Comparison of ENCODE assay signal across 9 cellular contexts in the genomic region with DNA sequence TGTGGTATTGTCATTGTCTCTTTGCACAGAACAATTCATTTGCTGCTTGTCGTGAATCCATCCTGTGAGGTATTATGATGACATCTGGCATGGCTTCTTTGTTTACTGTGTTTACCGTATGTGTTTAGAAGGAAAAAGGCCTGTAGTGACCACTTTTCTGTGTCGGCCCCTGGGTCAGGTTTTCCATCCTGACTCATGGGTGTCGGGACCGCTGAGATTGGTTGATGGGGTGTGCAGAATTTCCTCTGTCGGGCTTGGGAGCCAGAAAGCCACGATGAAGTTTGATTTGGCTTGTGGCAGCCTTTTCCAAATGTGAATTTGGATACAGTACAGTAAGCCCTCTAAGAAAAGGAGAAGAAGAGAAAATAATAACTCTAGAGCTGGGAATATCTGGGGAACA.
DNase-seq lines count a peak whose midpoint lies in the region; ATAC-seq, FAIRE-seq and TF ChIP-seq lines count a peak whose summit lies in the region.
"Had no signal": no experiment of that assay in that cellular context is flagged by ENCODE, and none has a peak within 500 bp of the region (broad histone marks: within the 10 kb centered on the region; RNA-seq: fewer than 3 reads in every experiment).

No MANE protein-coding gene starts in this region.

- peak overlapping the region; percentile 43 for H3K27ac ChIP-seq in HUES48 (ENCODE audit: low read depth, low read length)
- H3K27ac ChIP-seq in adrenal gland = peak overlapping the region; percentile 12 to 93 (median 80)

- H3K4me1 Mint-ChIP-seq in immature natural killer cell = peaks cover 88 to 96% of the 10 kb centered on the region in 2 donors
- H3K4me1 Mint-ChIP-seq in stimulated activated effector memory CD8-positive, alpha-beta T cell treated with anti-CD3 and anti-CD28 coated beads, Interleukin-12 subunit alpha, Interleukin-12 subunit beta, amount 100 ng/mL, for 72 hours = peaks cover 45% of the 10 kb centered on the region
- peaks cover 21 to 37% of the 10 kb centered on the region in 2 donors for H3K4me1 Mint-ChIP-seq in stimulated activated naive B cell treated with anti-CD40 and anti-IgM and Interleukin-4, amounts not matched to agents 10 μg/mL and 1 μg/mL and 100 μg/mL, for 72 hours

- DNase-seq in adrenal gland (peak in 4 of 7 donors; percentile 56 to 75 (median 65)), immature natural killer cell (no peak), D721Med (ENCODE audit: insufficient read length, low spot score) (no peak), germinal center (ENCODE audit: low spot score) (no peak)
- DNase-seq in stimulated activated effector memory CD8-positive, alpha-beta T cell treated with anti-CD3 and anti-CD28 coated beads, Interleukin-12 subunit alpha, Interleukin-12 subunit beta, amount 100 ng/mL, for 72 hours (ENCODE audit: low spot score in 2 of 2) = no peak
- no peak for DNase-seq in stimulated activated CD4-positive, alpha-beta T cell treated with anti-CD3 and anti-CD28 coated beads, Interleukin-2, amount 100 ng/mL, for 48 hours
- no peak for DNase-seq in stimulated activated naive B cell treated with anti-CD40 and anti-IgM and Interleukin-4, amounts not matched to agents 10 μg/mL and 1 μg/mL and 100 μg/mL, for 72 hours

- intact Hi-C loops in adrenal gland (cut with DNase I) = no loop called here

- H3K9me3 ChIP-seq in HUES48 (ENCODE audit: control insufficient read depth, insufficient read depth, low read length) (no peaks in the 10 kb centered on the region), adrenal gland (replicated peaks in 1 of 3) (no peaks in the 10 kb centered on the region)

- no peaks in the 10 kb centered on the region for H3K36me3 ChIP-seq in HUES48 (ENCODE audit: control insufficient read depth, insufficient read depth, low read length)
- no peaks in the 10 kb centered on the region for H3K36me3 ChIP-seq in adrenal gland (replicated peaks in 1 of 2)

- H3K36me3 Mint-ChIP-seq in immature natural killer cell = peaks cover 0 to 3% (median 0%) of the 10 kb centered on the region in 3 donors
- peaks cover 6% of the 10 kb centered on the region for H3K36me3 Mint-ChIP-seq in stimulated activated effector memory CD8-positive, alpha-beta T cell treated with anti-CD3 and anti-CD28 coated beads, Interleukin-12 subunit alpha, Interleukin-12 subunit beta, amount 100 ng/mL, for 72 hours
- peaks cover 3 to 8% of the 10 kb centered on the region in 2 donors for H3K36me3 Mint-ChIP-seq in stimulated activated naive B cell treated with anti-CD40 and anti-IgM and Interleukin-4, amounts not matched to agents 10 μg/mL and 1 μg/mL and 100 μg/mL, for 72 hours

- H3K27me3 Mint-ChIP-seq in immature natural killer cell (ENCODE audit: low read depth in 3 of 3) = peaks cover 0 to 5% (median 2%) of the 10 kb centered on the region in 3 donors
- peaks cover 8 to 14% of the 10 kb centered on the region in 2 donors for H3K27me3 Mint-ChIP-seq in stimulated activated naive B cell treated with anti-CD40 and anti-IgM and Interleukin-4, amounts not matched to agents 10 μg/mL and 1 μg/mL and 100 μg/mL, for 72 hours

- H3K4me1 ChIP-seq in HUES48 (ENCODE audit: control insufficient read depth, insufficient read depth, low read length) (peaks cover 79% of the 10 kb centered on the region), adrenal gland (replicated peaks in 1 of 2) (peaks cover 40 to 78% of the 10 kb centered on the region in 2 donors)

- no peak for FAIRE-seq in D721Med (lab: Jason Lieb, UNC)

- TF ChIP-seq POLR2A in adrenal gland (IDR thresholded peaks at IDR 0.05) = no peak

- peak; percentile 63 for ATAC-seq in stimulated activated effector memory CD8-positive, alpha-beta T cell treated with anti-CD3 and anti-CD28 coated beads, Interleukin-12 subunit alpha, Interleukin-12 subunit beta, amount 100 ng/mL, for 72 hours
- no peak for ATAC-seq in stimulated activated naive B cell treated with anti-CD40 and anti-IgM and Interleukin-4, amounts not matched to agents 10 μg/mL and 1 μg/mL and 100 μg/mL, for 72 hours (replicated peaks)

- peak overlapping the region; percentile 71 to 91 (median 85) for H3K4me3 Mint-ChIP-seq in immature natural killer cell
- peak overlapping the region; percentile 61 for H3K4me3 Mint-ChIP-seq in stimulated activated effector memory CD8-positive, alpha-beta T cell treated with anti-CD3 and anti-CD28 coated beads, Interleukin-12 subunit alpha, Interleukin-12 subunit beta, amount 100 ng/mL, for 72 hours
- H3K4me3 Mint-ChIP-seq in stimulated activated naive B cell treated with anti-CD40 and anti-IgM and Interleukin-4, amounts not matched to agents 10 μg/mL and 1 μg/mL and 100 μg/mL, for 72 hours = peak overlapping the region in 1 of 2 donors; percentile 5

- no peaks in the 10 kb centered on the region for H3K9me3 Mint-ChIP-seq in immature natural killer cell
- no peaks in the 10 kb centered on the region for H3K9me3 Mint-ChIP-seq in stimulated activated effector memory CD8-positive, alpha-beta T cell treated with anti-CD3 and anti-CD28 coated beads, Interleukin-12 subunit alpha, Interleukin-12 subunit beta, amount 100 ng/mL, for 72 hours
- H3K9me3 Mint-ChIP-seq in stimulated activated naive B cell treated with anti-CD40 and anti-IgM and Interleukin-4, amounts not matched to agents 10 μg/mL and 1 μg/mL and 100 μg/mL, for 72 hours = no peaks in the 10 kb centered on the region

- no peaks in the 10 kb centered on the region for H3K27me3 ChIP-seq in HUES48 (ENCODE audit: control insufficient read depth, insufficient read depth, low read length)
- no peaks in the 10 kb centered on the region for H3K27me3 ChIP-seq in adrenal gland
- H3K27me3 ChIP-seq: dorsolateral prefrontal cortex had no signal

- 15 to 26% (median 20%) methylated on average over 7 of the region's 7 CpGs for WGBS in adrenal gland, 4 donors

- H3K9ac ChIP-seq in HUES48 (ENCODE audit: low read depth, low read length) = no peak overlapping the region

- TF ChIP-seq CTCF in adrenal gland (IDR thresholded peaks at IDR 0.05) (no peak), D721Med (IDR thresholded peaks at IDR 0.05; ENCODE audit: insufficient read depth, missing control alignments) (no peak)

- no peak overlapping the region for H3K4me3 ChIP-seq in HUES48 (ENCODE audit: low read depth, low read length)
- H3K4me3 ChIP-seq in adrenal gland = no peak overlapping the region

- H3K27ac Mint-ChIP-seq in immature natural killer cell = peak overlapping the region; percentile 87 to 97 (median 94)
- peak overlapping the region; percentile 92 for H3K27ac Mint-ChIP-seq in stimulated activated effector memory CD8-positive, alpha-beta T cell treated with anti-CD3 and anti-CD28 coated beads, Interleukin-12 subunit alpha, Interleukin-12 subunit beta, amount 100 ng/mL, for 72 hours
- H3K27ac Mint-ChIP-seq in stimulated activated naive B cell treated with anti-CD40 and anti-IgM and Interleukin-4, amounts not matched to agents 10 μg/mL and 1 μg/mL and 100 μg/mL, for 72 hours = no peak overlapping the region

Comparison
In these comparisons a context has a peak if more than half of its experiments do, and no peak if none do; other contexts are left out.
1. DNase-seq: peak in adrenal gland (4 of 7); none in immature natural killer cell (0 of 3), stimulated activated effector memory CD8-positive, alpha-beta T cell treated with anti-CD3 and anti-CD28 coated beads, Interleukin-12 subunit alpha, Interleukin-12 subunit beta, amount 100 ng/mL, for 72 hours (0 of 2), D721Med (single experiment), stimulated activated CD4-positive, alpha-beta T cell treated with anti-CD3 and anti-CD28 coated beads, Interleukin-2, amount 100 ng/mL, for 48 hours (0 of 2), germinal center (single experiment) and stimulated activated naive B cell treated with anti-CD40 and anti-IgM and Interleukin-4, amounts not matched to agents 10 μg/mL and 1 μg/mL and 100 μg/mL, for 72 hours (single experiment).